14 cellular contexts compared by ENCODE assay signal in genomic region chr2:73588177-73588576, GRCh38. TPM values are rescaled to one million over a fixed set of nuclear protein-coding genes. Genes with fewer than 3 reads are reported as not detected.
DNase-seq lines count a peak whose midpoint lies in the region; ATAC-seq and TF ChIP-seq lines count a peak whose summit lies in the region.
"Had no signal": no experiment of that assay in that cellular context is flagged by ENCODE, and none has a peak within 500 bp of the region (broad histone marks: within the 10 kb centered on the region; RNA-seq: fewer than 3 reads in every experiment).

No MANE protein-coding gene starts in this region.

- H3K9me3 ChIP-seq in CD4-positive, alpha-beta T cell (ENCODE audit: control insufficient read depth, low read length) = no peaks in the 10 kb centered on the region

- intact Hi-C loops in CD4-positive, alpha-beta T cell (cut with DNase I, micrococcal nuclease) = no loop called here

- CTCF ChIA-PET in WTC11 (lab: Charles Lee) = no interaction called here
- CTCF ChIA-PET in CD4-positive, alpha-beta T cell (lab: Charles Lee) = no interaction called here

- DNase-seq in DMS53 treated with DMSO at 0.1 percent for 48 hours (lab: John Stamatoyannopoulos, UW; ENCODE audit: unreplicated experiment) = peak; percentile 28
- DNase-seq in NCI-H2081 (lab: John Stamatoyannopoulos, UW) = peak; percentile 31 to 67
- no peak for DNase-seq in WTC11 (ENCODE audit: low spot score)
- DNase-seq in middle frontal gyrus (ENCODE audit: extremely low spot score, low spot score) = no peak
- no peak for DNase-seq in CD4-positive, alpha-beta T cell
- DNase-seq in T-helper 2 cell = no peak
- DNase-seq: activated T-cell treated with anti-CD3 and anti-CD28 coated beads, Interleukin-2, amount 50 U/mL, for 48 hours; GDM1; MV-4-11 had no signal

- POLR2A ChIA-PET in WTC11 (lab: Charles Lee) = no interaction called here
- POLR2A ChIA-PET in CD4-positive, alpha-beta T cell (lab: Charles Lee) = no interaction called here

- no peak for TF ChIP-seq CTCF in WTC11 (IDR thresholded peaks at IDR 0.05)
- no peak for TF ChIP-seq CTCF in nephron (IDR thresholded peaks at IDR 0.05; ENCODE audit: unreplicated experiment in 3 of 3)
- no peak for TF ChIP-seq CTCF in CD4-positive, alpha-beta T cell (IDR thresholded peaks at IDR 0.05)

- H3K36me3 Mint-ChIP-seq in WTC11 = peaks cover 13% of the 10 kb centered on the region
- peaks cover 37% of the 10 kb centered on the region for H3K36me3 Mint-ChIP-seq in nephron (ENCODE audit: low read depth)
- H3K36me3 Mint-ChIP-seq in CD4-positive, alpha-beta T cell (ENCODE audit: low read depth) = peaks cover 47% of the 10 kb centered on the region

- peaks cover 16% of the 10 kb centered on the region for H3K9me3 Mint-ChIP-seq in WTC11
- H3K9me3 Mint-ChIP-seq in nephron = peaks cover 12% of the 10 kb centered on the region
- H3K9me3 Mint-ChIP-seq in CD4-positive, alpha-beta T cell = no peaks in the 10 kb centered on the region

- ATAC-seq in WTC11 (peak; percentile 78; the same call in 1 of the 2 replicates), HG02885 (IDR thresholded peaks at IDR 0.05; ENCODE audit: poor library complexity, unreplicated experiment) (no peak)
- no peak for ATAC-seq in CD4-positive, alpha-beta T cell (ENCODE audit: poor library complexity)
- ATAC-seq: sciatic nerve had no signal

- peak overlapping the region; percentile 93 for H3K27ac Mint-ChIP-seq in WTC11
- peak overlapping the region; percentile 68 to 95 (median 81) for H3K27ac Mint-ChIP-seq in nephron
- H3K27ac Mint-ChIP-seq in CD4-positive, alpha-beta T cell = no peak overlapping the region

- no peaks in the 10 kb centered on the region for H3K27me3 Mint-ChIP-seq in WTC11 (ENCODE audit: low read depth)
- H3K27me3 Mint-ChIP-seq in nephron (ENCODE audit: low read depth) = no peaks in the 10 kb centered on the region
- no peaks in the 10 kb centered on the region for H3K27me3 Mint-ChIP-seq in CD4-positive, alpha-beta T cell

- H3K27me3 ChIP-seq in CD4-positive, alpha-beta T cell (ENCODE audit: control insufficient read depth, insufficient read depth, low read length) = no peaks in the 10 kb centered on the region
- H3K27me3 ChIP-seq: BLaER1 treated with 17β-estradiol and CSF1 and Interleukin-3, amounts not matched to agents 10 nM and 100 nM had no signal

- H3K4me3 Mint-ChIP-seq in WTC11 = no peak overlapping the region
- peak overlapping the region in 2 of 3 experiments; percentile 1 to 15 for H3K4me3 Mint-ChIP-seq in nephron
- H3K4me3 Mint-ChIP-seq in CD4-positive, alpha-beta T cell = no peak overlapping the region

- H3K4me1 Mint-ChIP-seq in WTC11 (peaks cover 12% of the 10 kb centered on the region), nephron (peaks cover 6% of the 10 kb centered on the region)
- peaks cover 6% of the 10 kb centered on the region for H3K4me1 Mint-ChIP-seq in CD4-positive, alpha-beta T cell (ENCODE audit: low read depth)

- no peak overlapping the region for H3K27ac ChIP-seq in CD4-positive, alpha-beta T cell (ENCODE audit: low read depth, low read length)
- H3K27ac ChIP-seq: BLaER1 treated with 17β-estradiol and CSF1 and Interleukin-3, amounts not matched to agents 10 nM and 100 nM had no signal

TF ChIP-seq in WTC11, 78 proteins besides CTCF, POLR2A, EP300 and RAD21:
- TF ChIP-seq MLX (CRISPR knock-in tag; IDR thresholded peaks at IDR 0.05) = no peak
- TF ChIP-seq ATF3 (CRISPR knock-in tag; conservative IDR thresholded peaks at IDR 0.05) = no peak
- TF ChIP-seq ZNF138 (CRISPR knock-in tag; conservative IDR thresholded peaks at IDR 0.05) = no peak
- TF ChIP-seq ZBTB21 (CRISPR knock-in tag; IDR thresholded peaks at IDR 0.05; ENCODE audit: borderline replicate concordance) = no peak
- no peak for TF ChIP-seq HMGXB4 (CRISPR knock-in tag; IDR thresholded peaks at IDR 0.05)
- no peak for TF ChIP-seq ZMAT4 (CRISPR knock-in tag; IDR thresholded peaks at IDR 0.05)
- TF ChIP-seq TEAD1 (CRISPR knock-in tag; IDR thresholded peaks at IDR 0.05) = no peak
- no peak for TF ChIP-seq ZNF232 (CRISPR knock-in tag; IDR thresholded peaks at IDR 0.05)
- no peak for TF ChIP-seq NFYB (CRISPR knock-in tag; conservative IDR thresholded peaks at IDR 0.05; ENCODE audit: low read depth)
- TF ChIP-seq ZNF396 (CRISPR knock-in tag; IDR thresholded peaks at IDR 0.05; ENCODE audit: borderline replicate concordance) = no peak

RNA-seq across cellular contexts. Expression of gene NAT8, which starts 54.0 kb away (rescaled TPM):
- total RNA-seq in WTC11 (2021) = not detected in 3 replicates
- total RNA-seq in CD4-positive, alpha-beta T cell = not detected
- total RNA-seq: dermis microvascular lymphatic vessel endothelial cell, sciatic nerve had no signal

Comparison
In these comparisons a context has a peak if more than half of its experiments do, and no peak if none do; other contexts are left out.
1. DNase-seq: peak in DMS53 treated with DMSO at 0.1 percent for 48 hours (single experiment) and NCI-H2081 (2 of 2); none in WTC11 (single experiment), middle frontal gyrus (single experiment), CD4-positive, alpha-beta T cell (0 of 10) and T-helper 2 cell (0 of 5).
2. H3K4me3 Mint-ChIP-seq: peak in nephron (2 of 3); none in WTC11 (single experiment) and CD4-positive, alpha-beta T cell (single experiment).